16 cellular contexts compared by ENCODE assay signal in the genomic region with DNA sequence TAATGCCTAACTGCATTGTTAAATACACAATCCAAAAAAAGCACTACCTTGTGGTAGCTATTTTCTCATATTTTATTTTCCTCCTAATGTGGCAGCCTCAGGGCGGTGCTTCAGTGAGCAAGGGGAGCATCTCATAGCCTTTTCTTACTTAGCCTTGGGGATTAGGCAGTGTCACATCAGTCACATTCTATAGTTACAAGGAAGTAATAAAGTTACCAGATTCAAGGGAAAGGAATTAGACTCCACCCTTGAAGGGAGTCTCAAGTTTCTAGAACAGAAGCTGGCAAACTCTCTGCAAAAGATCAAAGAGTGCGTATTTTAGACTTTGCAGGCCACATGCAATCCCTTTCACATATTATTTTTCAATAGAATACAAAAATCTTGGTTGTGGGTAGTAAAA.
DNase-seq lines count a peak whose midpoint lies in the region; ATAC-seq and TF ChIP-seq lines count a peak whose summit lies in the region.
"Had no signal": no experiment of that assay in that cellular context is flagged by ENCODE, and none has a peak within 500 bp of the region (broad histone marks: within the 10 kb centered on the region; RNA-seq: fewer than 3 reads in every experiment).

No MANE protein-coding gene starts in this region.

- no peaks in the 10 kb centered on the region for H3K27me3 Mint-ChIP-seq in Calu3 (ENCODE audit: unreplicated experiment)
- H3K27me3 Mint-ChIP-seq: CD4-positive, alpha-beta memory T cell had no signal

- POLR2A ChIA-PET in PC-3 (lab: Charles Lee; ENCODE audit: unreplicated experiment) = no interaction called here

- H3K9me2 ChIP-seq in PC-3 (replicated peaks; ENCODE audit: low read length) = no peaks in the 10 kb centered on the region

- no peaks in the 10 kb centered on the region for H4K20me1 ChIP-seq in PC-3 (ENCODE audit: low read length)

- no peak overlapping the region for H3K4me2 ChIP-seq in PC-3 (ENCODE audit: low read length)
- H3K4me2 ChIP-seq: GM23338 had no signal

- 80 to 82% methylated on average over 2 of the region's 2 CpGs for WGBS in body of pancreas, 2 donors

- no peaks in the 10 kb centered on the region for H3K9me3 ChIP-seq in PC-3 (ENCODE audit: low read length)
- H3K9me3 ChIP-seq in body of pancreas = no peaks in the 10 kb centered on the region

- H3K4me1 ChIP-seq in PC-3 (ENCODE audit: insufficient read depth, low read length) (0 out of 2 replicates have a peak, but pooled peaks cover 5% of the 10 kb centered on the region), body of pancreas (no peaks in the 10 kb centered on the region)

- no peak overlapping the region for H3K9ac ChIP-seq in PC-3 (ENCODE audit: low read length)

- CTCF ChIA-PET in Calu3 (lab: Charles Lee) = no interaction called here
- CTCF ChIA-PET in PC-3 (lab: Charles Lee) = interaction anchor here (0.6 kb wide), 1 partner anchor 610 kb away, joined by 4 read pairs; no protein-coding TSS in a partner anchor

- DNase-seq in Calu3 (peak; percentile 0), HT-29 (ENCODE audit: low spot score) (peak; percentile 34), PC-3 (peak; percentile 45), left kidney (ENCODE audit: low read depth, low spot score) (peak; percentile 67), hepatic stellate cell (ENCODE audit: low spot score) (no peak), body of pancreas (no peak)
- DNase-seq: C1 segment of cervical spinal cord; CD4-positive, alpha-beta memory T cell; COR-L47; DMS153; DND-41; H9 had no signal

- TF ChIP-seq POLR2A in body of pancreas (IDR thresholded peaks at IDR 0.05) = no peak

- H3K79me2 ChIP-seq in PC-3 (ENCODE audit: low read length) = no peaks in the 10 kb centered on the region

- H3K4me3 Mint-ChIP-seq in Calu3 (ENCODE audit: low read depth, unreplicated experiment) = no peak overlapping the region
- H3K4me3 Mint-ChIP-seq: CD4-positive, alpha-beta memory T cell; GM23338; H9 had no signal

- intact Hi-C loops in Calu3 (cut with micrococcal nuclease; ENCODE audit: unreplicated experiment) = no loop called here
- intact Hi-C loops in PC-3 (cut with micrococcal nuclease) = no loop called here
- intact Hi-C loops in body of pancreas (cut with DNase I) = no loop called here

- no peak overlapping the region for H3K27ac ChIP-seq in PC-3 (ENCODE audit: low read length)
- no peak overlapping the region for H3K27ac ChIP-seq in body of pancreas

- H3K27ac Mint-ChIP-seq in Calu3 (ENCODE audit: unreplicated experiment) = no peak overlapping the region
- H3K27ac Mint-ChIP-seq: CD4-positive, alpha-beta memory T cell; GM23338; H9 had no signal

- no peaks in the 10 kb centered on the region for H3F3A ChIP-seq in PC-3 (ENCODE audit: low read length, unreplicated experiment)

- H3K4me3 ChIP-seq in PC-3 (ENCODE audit: low read length) (no peak overlapping the region), body of pancreas (no peak overlapping the region)
- H3K4me3 ChIP-seq: GM23338 had no signal

- TF ChIP-seq CTCF in Calu3 (IDR thresholded peaks at IDR 0.05; ENCODE audit: unreplicated experiment) (no peak), PC-3 (conservative IDR thresholded peaks at IDR 0.05; ENCODE audit: low read depth, low read length) (no peak), body of pancreas (IDR thresholded peaks at IDR 0.05) (no peak)

- BruUV-seq in Calu3 (replicated peaks; lab: Mats Ljungman, UMichigan) (no TSS peak), PC-3 (replicated peaks; lab: Mats Ljungman, UMichigan) (no TSS peak)

- no peak overlapping the region; the same call in 1 of the 2 replicates for H2AFZ ChIP-seq in PC-3 (ENCODE audit: low read length)
- H2AFZ ChIP-seq: GM23338 had no signal

- H3K36me3 ChIP-seq in PC-3 (ENCODE audit: low read depth, low read length) = no peaks in the 10 kb centered on the region
- H3K36me3 ChIP-seq in body of pancreas (replicated peaks in 1 of 2; ENCODE audit: insufficient read depth in 1 of 2, low read depth in 2 of 2) = no peaks in the 10 kb centered on the region

- no peaks in the 10 kb centered on the region for H3K9me3 Mint-ChIP-seq in Calu3 (ENCODE audit: low read depth, unreplicated experiment)
- H3K9me3 Mint-ChIP-seq: GM23338, H9 had no signal

- peaks cover 7% of the 10 kb centered on the region; the same call in 1 of the 2 replicates for H3K27me3 ChIP-seq in PC-3 (ENCODE audit: low read length)
- no peaks in the 10 kb centered on the region for H3K27me3 ChIP-seq in body of pancreas

- no peaks in the 10 kb centered on the region for H3K36me3 Mint-ChIP-seq in Calu3 (ENCODE audit: insufficient read depth, unreplicated experiment)
- H3K36me3 Mint-ChIP-seq: CD4-positive, alpha-beta memory T cell had no signal

- ATAC-seq in PC-3 = peak; percentile 57
- ATAC-seq in GM19397 (IDR thresholded peaks at IDR 0.05; ENCODE audit: unreplicated experiment) = no peak
- ATAC-seq in body of pancreas = no peak
- no peak for ATAC-seq in GM18867 (IDR thresholded peaks at IDR 0.05; ENCODE audit: unreplicated experiment)
- ATAC-seq: GM23338, HCT116 had no signal

- H3K4me1 Mint-ChIP-seq in Calu3 (ENCODE audit: low read depth, unreplicated experiment) = peaks cover 8% of the 10 kb centered on the region
- H3K4me1 Mint-ChIP-seq: CD4-positive, alpha-beta memory T cell; GM23338; H9 had no signal

Comparison
In these comparisons a context has a peak if more than half of its experiments do, and no peak if none do; other contexts are left out.
1. DNase-seq: peak in Calu3 (single experiment), HT-29 (single experiment), PC-3 (single experiment) and left kidney (single experiment); none in hepatic stellate cell (single experiment) and body of pancreas (0 of 4).